In the genomic region with DNA sequence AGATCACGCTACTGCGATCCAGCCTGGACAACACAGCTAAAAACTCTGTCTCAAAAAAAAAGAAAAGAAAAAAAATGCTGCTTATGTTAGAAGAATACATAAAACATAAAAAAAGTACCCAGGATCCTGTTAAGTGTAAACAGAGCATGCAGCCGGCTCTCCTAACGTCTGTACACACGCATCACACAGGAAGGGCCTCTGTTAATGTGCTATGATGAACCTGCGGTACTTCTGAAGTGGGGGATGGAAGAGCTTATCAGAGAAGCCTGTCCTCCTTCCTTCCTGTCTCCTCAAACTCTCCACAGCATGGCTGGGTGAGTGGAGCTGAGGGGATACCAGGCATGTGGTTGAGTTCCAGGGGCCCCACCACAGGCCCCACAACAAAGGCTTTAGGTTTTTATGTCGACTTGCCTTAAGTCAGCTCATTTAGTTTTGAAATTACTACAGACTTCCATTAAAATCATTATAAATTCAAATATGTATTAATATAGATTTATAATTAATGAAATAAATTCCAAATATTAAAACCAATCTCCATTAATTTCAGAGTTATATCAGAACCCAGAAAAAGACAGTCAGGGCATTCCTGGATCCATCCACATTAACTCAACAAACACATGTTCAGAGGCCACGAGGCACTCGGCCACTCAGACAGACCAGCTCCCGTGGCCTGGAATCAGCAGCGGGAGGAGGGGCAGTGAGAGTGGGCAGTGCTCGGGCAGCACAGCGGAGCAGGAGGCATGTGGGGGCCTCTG, we compare ENCODE assay signal across 10 cellular contexts. TPM values are rescaled to one million over a fixed set of nuclear protein-coding genes. Genes with fewer than 3 reads are reported as not detected.
DNase-seq lines count a peak whose midpoint lies in the region; ATAC-seq and TF ChIP-seq lines count a peak whose summit lies in the region.
"Had no signal": no experiment of that assay in that cellular context is flagged by ENCODE, and none has a peak within 500 bp of the region (broad histone marks: within the 10 kb centered on the region; RNA-seq: fewer than 3 reads in every experiment).

No MANE protein-coding gene starts in this region.

- peak overlapping the region; percentile 67 for H3K4me3 Mint-ChIP-seq in activated naive CD8-positive, alpha-beta T cell treated with anti-CD3 and anti-CD28 coated beads, Interleukin-2, amount 10 ng/mL, durations not matched to agents 7 days and 5 days
- peak overlapping the region; percentile 11 for H3K4me3 Mint-ChIP-seq in stimulated activated effector memory CD8-positive, alpha-beta T cell treated with anti-CD3 and anti-CD28 coated beads, Interleukin-12 subunit alpha, Interleukin-12 subunit beta, amount 100 ng/mL, for 72 hours

- H3K4me1 Mint-ChIP-seq in activated naive CD8-positive, alpha-beta T cell treated with anti-CD3 and anti-CD28 coated beads, Interleukin-2, amount 10 ng/mL, durations not matched to agents 7 days and 5 days = peaks cover 66% of the 10 kb centered on the region
- peaks cover 35% of the 10 kb centered on the region for H3K4me1 Mint-ChIP-seq in stimulated activated effector memory CD8-positive, alpha-beta T cell treated with anti-CD3 and anti-CD28 coated beads, Interleukin-12 subunit alpha, Interleukin-12 subunit beta, amount 100 ng/mL, for 72 hours

- peaks cover 3 to 9% (median 5%) of the 10 kb centered on the region in 4 donors for H3K4me1 ChIP-seq in upper lobe of left lung

- no peak for TF ChIP-seq POLR2A in upper lobe of left lung (IDR thresholded peaks at IDR 0.05)

- no peaks in the 10 kb centered on the region for H3K9me3 ChIP-seq in upper lobe of left lung
- H3K9me3 ChIP-seq: breast epithelium, left lung had no signal

- WGBS in upper lobe of left lung, 2 donors = 73 to 82% methylated on average over 13 of the region's 13 CpGs

- peak overlapping the region; percentile 81 for H3K27ac Mint-ChIP-seq in activated naive CD8-positive, alpha-beta T cell treated with anti-CD3 and anti-CD28 coated beads, Interleukin-2, amount 10 ng/mL, durations not matched to agents 7 days and 5 days
- peak overlapping the region; percentile 82 for H3K27ac Mint-ChIP-seq in stimulated activated effector memory CD8-positive, alpha-beta T cell treated with anti-CD3 and anti-CD28 coated beads, Interleukin-12 subunit alpha, Interleukin-12 subunit beta, amount 100 ng/mL, for 72 hours

- DNase-seq in NOMO-1 treated with DMSO at 0.1 percent for 48 hours (lab: John Stamatoyannopoulos, UW; ENCODE audit: unreplicated experiment) (peak; percentile 64), upper lobe of left lung (no peak), NCI-H2196 treated with DMSO at 0.1 percent for 48 hours (lab: John Stamatoyannopoulos, UW; ENCODE audit: unreplicated experiment) (no peak)
- peak; percentile 32 to 33 for DNase-seq in activated CD4-positive, alpha-beta T cell treated with anti-CD3 and anti-CD28 coated beads, Interleukin-2, amount 50 U/mL, for 4 hours
- DNase-seq in activated naive CD8-positive, alpha-beta T cell treated with anti-CD3 and anti-CD28 coated beads, Interleukin-2, amount 10 ng/mL, durations not matched to agents 7 days and 5 days = peak; percentile 76
- no peak for DNase-seq in stimulated activated effector memory CD8-positive, alpha-beta T cell treated with anti-CD3 and anti-CD28 coated beads, Interleukin-12 subunit alpha, Interleukin-12 subunit beta, amount 100 ng/mL, for 72 hours (ENCODE audit: low spot score in 2 of 2)
- DNase-seq: left lung, retina had no signal

- no peaks in the 10 kb centered on the region for H3K27me3 ChIP-seq in upper lobe of left lung
- H3K27me3 ChIP-seq: breast epithelium, left lung had no signal

- H3K27ac ChIP-seq in upper lobe of left lung = no peak overlapping the region
- H3K27ac ChIP-seq: breast epithelium, left lung had no signal

- H3K27me3 Mint-ChIP-seq in activated naive CD8-positive, alpha-beta T cell treated with anti-CD3 and anti-CD28 coated beads, Interleukin-2, amount 10 ng/mL, durations not matched to agents 7 days and 5 days = no peaks in the 10 kb centered on the region

- H3K4me3 ChIP-seq in upper lobe of left lung = no peak overlapping the region
- H3K4me3 ChIP-seq: breast epithelium, left lung had no signal

- peak; percentile 94 for ATAC-seq in activated naive CD8-positive, alpha-beta T cell treated with anti-CD3 and anti-CD28 coated beads, Interleukin-2, amount 10 ng/mL, durations not matched to agents 7 days and 5 days (ENCODE audit: low read depth)
- peak; percentile 82 for ATAC-seq in stimulated activated effector memory CD8-positive, alpha-beta T cell treated with anti-CD3 and anti-CD28 coated beads, Interleukin-12 subunit alpha, Interleukin-12 subunit beta, amount 100 ng/mL, for 72 hours
- no peak for ATAC-seq in upper lobe of left lung (ENCODE audit: low FRiP score in 2 of 2)
- ATAC-seq in GM18867 (IDR thresholded peaks at IDR 0.05; ENCODE audit: unreplicated experiment) = no peak
- ATAC-seq: left lung had no signal

- TF ChIP-seq EP300 in upper lobe of left lung (IDR thresholded peaks at IDR 0.05) = no peak

- no peaks in the 10 kb centered on the region for H3K9me3 Mint-ChIP-seq in activated naive CD8-positive, alpha-beta T cell treated with anti-CD3 and anti-CD28 coated beads, Interleukin-2, amount 10 ng/mL, durations not matched to agents 7 days and 5 days
- H3K9me3 Mint-ChIP-seq in stimulated activated effector memory CD8-positive, alpha-beta T cell treated with anti-CD3 and anti-CD28 coated beads, Interleukin-12 subunit alpha, Interleukin-12 subunit beta, amount 100 ng/mL, for 72 hours = no peaks in the 10 kb centered on the region

- peaks cover 14% of the 10 kb centered on the region for H3K36me3 Mint-ChIP-seq in activated naive CD8-positive, alpha-beta T cell treated with anti-CD3 and anti-CD28 coated beads, Interleukin-2, amount 10 ng/mL, durations not matched to agents 7 days and 5 days
- H3K36me3 Mint-ChIP-seq in stimulated activated effector memory CD8-positive, alpha-beta T cell treated with anti-CD3 and anti-CD28 coated beads, Interleukin-12 subunit alpha, Interleukin-12 subunit beta, amount 100 ng/mL, for 72 hours = peaks cover 30% of the 10 kb centered on the region

- peaks cover 0 to 39% (median 16%) of the 10 kb centered on the region in 4 donors for H3K36me3 ChIP-seq in upper lobe of left lung
- H3K36me3 ChIP-seq: breast epithelium had no signal

- POLR2A ChIA-PET in activated naive CD8-positive, alpha-beta T cell treated with anti-CD3 and anti-CD28 coated beads, Interleukin-2, amount 10 ng/mL, durations not matched to agents 7 days and 5 days (lab: Charles Lee) = interaction anchor here (0.6 to 6.0 kb wide), 14 partner anchors 8 to 163 kb away, joined by 3 to 51 read pairs (median 4); a partner anchor contains a TSS

- TF ChIP-seq CTCF in upper lobe of left lung (IDR thresholded peaks at IDR 0.05) = no peak

RNA-seq across cellular contexts. Expression of a gene that starts 11.7 kb away (rescaled TPM):
- 10 to 100 TPM; 79.5 to 81.7 TPM for total RNA-seq in activated naive CD8-positive, alpha-beta T cell treated with anti-CD3 and anti-CD28 coated beads, Interleukin-2, amount 10 ng/mL, durations not matched to agents 7 days and 5 days
- 100 to 1,000 TPM in 2 of 6 donors, 10 to 100 TPM in 4; 52.9 to 204 (median 71.8) TPM for total RNA-seq in upper lobe of left lung

RNA-seq across cellular contexts. Expression of a gene that starts 27.9 kb away (rescaled TPM):
- total RNA-seq in activated naive CD8-positive, alpha-beta T cell treated with anti-CD3 and anti-CD28 coated beads, Interleukin-2, amount 10 ng/mL, durations not matched to agents 7 days and 5 days = 100 to 1,000 TPM; 195 to 211 TPM
- 100 to 1,000 TPM in 3 of 6 donors, 10 to 100 TPM in 3; 33.5 to 134 (median 102) TPM for total RNA-seq in upper lobe of left lung

Comparison
In these comparisons a context has a peak if more than half of its experiments do, and no peak if none do; other contexts are left out.
1. DNase-seq: peak in NOMO-1 treated with DMSO at 0.1 percent for 48 hours (single experiment), activated CD4-positive, alpha-beta T cell treated with anti-CD3 and anti-CD28 coated beads, Interleukin-2, amount 50 U/mL, for 4 hours (2 of 2) and activated naive CD8-positive, alpha-beta T cell treated with anti-CD3 and anti-CD28 coated beads, Interleukin-2, amount 10 ng/mL, durations not matched to agents 7 days and 5 days (single experiment); none in stimulated activated effector memory CD8-positive, alpha-beta T cell treated with anti-CD3 and anti-CD28 coated beads, Interleukin-12 subunit alpha, Interleukin-12 subunit beta, amount 100 ng/mL, for 72 hours (0 of 2), upper lobe of left lung (0 of 2) and NCI-H2196 treated with DMSO at 0.1 percent for 48 hours (single experiment).
2. ATAC-seq: peak in activated naive CD8-positive, alpha-beta T cell treated with anti-CD3 and anti-CD28 coated beads, Interleukin-2, amount 10 ng/mL, durations not matched to agents 7 days and 5 days (single experiment) and stimulated activated effector memory CD8-positive, alpha-beta T cell treated with anti-CD3 and anti-CD28 coated beads, Interleukin-12 subunit alpha, Interleukin-12 subunit beta, amount 100 ng/mL, for 72 hours (single experiment); none in upper lobe of left lung (0 of 2) and GM18867 (single experiment).